Comparison of ENCODE assay signal across 11 cellular contexts in the genomic region with DNA sequence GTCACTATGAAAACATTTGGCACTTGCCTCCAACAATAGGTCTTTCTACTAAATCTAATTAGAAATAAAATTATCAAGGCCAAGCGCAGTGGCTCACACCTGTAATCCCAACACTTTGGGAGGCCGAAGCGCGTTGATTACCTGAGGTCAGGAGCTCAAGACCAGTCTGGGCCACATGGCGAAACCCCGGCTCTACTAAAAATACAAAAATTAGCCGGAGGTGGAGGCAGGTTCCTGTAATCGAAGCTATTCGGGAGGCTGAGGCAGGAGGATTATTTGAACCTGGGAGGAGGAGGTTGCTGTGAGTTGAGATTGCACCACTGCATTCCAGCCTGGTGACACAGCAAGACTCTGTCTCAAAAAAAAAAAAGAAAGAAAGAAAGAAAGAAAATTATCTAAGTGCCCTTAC. TPM values are rescaled to one million over a fixed set of nuclear protein-coding genes. Genes with fewer than 3 reads are reported as not detected.
A peak's percentile ranks its signal among the peaks of the same experiment; 100 is the strongest.
DNase-seq lines count a peak whose midpoint lies in the region; TF ChIP-seq lines count a peak whose summit lies in the region.
"Had no signal": no experiment of that assay in that cellular context is flagged by ENCODE, and none has a peak within 500 bp of the region (broad histone marks: within the 10 kb centered on the region; RNA-seq: fewer than 3 reads in every experiment).

No MANE protein-coding gene starts in this region.

- 36% methylated on average over 9 of the region's 9 CpGs for WGBS in suprapubic skin

- TF ChIP-seq CTCF in HL-60 (IDR thresholded peaks at IDR 0.05; ENCODE audit: insufficient read depth, low read length): no peak
- TF ChIP-seq CTCF in suprapubic skin (IDR thresholded peaks at IDR 0.05): no peak
- TF ChIP-seq CTCF in GM10248 (IDR thresholded peaks at IDR 0.05; ENCODE audit: control extremely low read depth, extremely low read depth, low read depth, missing control alignments): no peak

- no peak overlapping the region for H3K4me3 ChIP-seq in HL-60 (replicated peaks; ENCODE audit: insufficient read depth, low read length)
- H3K4me3 ChIP-seq in adipocyte (ENCODE audit: low read length): peak overlapping the region; percentile 18
- no peak overlapping the region for H3K4me3 ChIP-seq in suprapubic skin

- no peak for TF ChIP-seq EP300 in suprapubic skin (IDR thresholded peaks at IDR 0.05)

- H3K36me3 ChIP-seq in adipocyte (ENCODE audit: control insufficient read depth, insufficient read depth, low read length, severe bottlenecking): no peaks in the 10 kb centered on the region
- H3K36me3 ChIP-seq in suprapubic skin: no peaks in the 10 kb centered on the region

- H3K4me1 ChIP-seq in adipocyte (ENCODE audit: control insufficient read depth, insufficient read depth, low read length): peaks cover 57% of the 10 kb centered on the region
- H3K4me1 ChIP-seq in suprapubic skin: peaks cover 40% of the 10 kb centered on the region

- peak overlapping the region; percentile 48 for H3K9ac ChIP-seq in adipocyte (ENCODE audit: low read length)

- peak overlapping the region; percentile 84 for H3K27ac ChIP-seq in HL-60 (replicated peaks)
- peak overlapping the region; percentile 90 for H3K27ac ChIP-seq in suprapubic skin

- no peak for DNase-seq in HL-60 (ENCODE audit: low read depth in 1 of 2, low spot score in 1 of 2)
- peak; percentile 78 for DNase-seq in adipocyte (ENCODE audit: low read depth)
- DNase-seq in fibroblast of the conjunctiva (ENCODE audit: low read depth): peak; percentile 61
- DNase-seq in suprapubic skin (ENCODE audit: low spot score in 2 of 2): no peak
- DNase-seq in stimulated activated CD4-positive, alpha-beta T cell treated with anti-CD3 and anti-CD28 coated beads, Interleukin-2, amount 100 ng/mL, for 24 hours: no peak
- DNase-seq in NCI-H1930 (lab: John Stamatoyannopoulos, UW): no peak
- no peak for DNase-seq in NCI-H1436 treated with DMSO at 0.1 percent for 48 hours (lab: John Stamatoyannopoulos, UW)
- no peak for DNase-seq in GM10248 (ENCODE audit: extremely low spot score)
- DNase-seq: cortex of kidney, NCI-H2081 treated with DMSO at 0.1 percent for 48 hours, occipital lobe had no signal

- POLR2A ChIA-PET in GM10248 (lab: Yijun Ruan, JAX): no interaction called here

- H3K27me3 ChIP-seq in HL-60 (ENCODE audit: insufficient read depth, poor library complexity, severe bottlenecking): no peaks in the 10 kb centered on the region
- H3K27me3 ChIP-seq in adipocyte (replicated peaks; ENCODE audit: control insufficient read depth, insufficient read depth, low read length): no peaks in the 10 kb centered on the region
- no peaks in the 10 kb centered on the region for H3K27me3 ChIP-seq in suprapubic skin

- TF ChIP-seq POLR2A in suprapubic skin (IDR thresholded peaks at IDR 0.05): no peak

- H3K9me3 ChIP-seq in adipocyte (ENCODE audit: control insufficient read depth, low read length): no peaks in the 10 kb centered on the region
- H3K9me3 ChIP-seq in suprapubic skin: no peaks in the 10 kb centered on the region

- CTCF ChIA-PET in GM10248 (lab: Yijun Ruan, JAX): no interaction called here

RNA-seq across cellular contexts. Expression of gene PLD1, which starts 1.6 kb away (rescaled TPM):
- total RNA-seq in suprapubic skin: 10 to 100 TPM; 49.0 to 66.0 (median 55.1) TPM

RNA-seq across cellular contexts. Expression of gene TMEM212, which starts 31.2 kb away (rescaled TPM):
- not detected for total RNA-seq in suprapubic skin
- total RNA-seq: occipital lobe had no signal

Comparison
In these comparisons a context has a peak if more than half of its experiments do, and no peak if none do; other contexts are left out.
1. DNase-seq: peak in adipocyte (single experiment) and fibroblast of the conjunctiva (single experiment); none in HL-60 (0 of 2), suprapubic skin (0 of 2), stimulated activated CD4-positive, alpha-beta T cell treated with anti-CD3 and anti-CD28 coated beads, Interleukin-2, amount 100 ng/mL, for 24 hours (0 of 2), NCI-H1930 (0 of 2), NCI-H1436 treated with DMSO at 0.1 percent for 48 hours (single experiment) and GM10248 (single experiment).